In genomic region chr11:5336331-5336730, GRCh38 we compare ENCODE assay signal across 20 cellular contexts. TPM values are rescaled to one million over a fixed set of nuclear protein-coding genes. Genes with fewer than 3 reads are reported as not detected.
"Had no signal": no experiment of that assay in that cellular context is flagged by ENCODE, and none has a peak within 500 bp of the region (broad histone marks: within the 10 kb centered on the region; RNA-seq: fewer than 3 reads in every experiment).

No MANE protein-coding gene starts in this region.

- DNase-seq: activated CD8-positive, alpha-beta memory T cell treated with anti-CD3 and anti-CD28 coated beads, Interleukin-2, amount 50 U/mL, for 4 hours; activated CD8-positive, alpha-beta T cell treated with anti-CD3 and anti-CD28 coated beads for 36 hours; activated T-cell treated with anti-CD3 and anti-CD28 coated beads, Interleukin-2, amount 50 U/mL, for 72 hours; caudate nucleus; cortex of kidney; effector memory CD4-positive, alpha-beta T cell; heart left ventricle; left lung; occipital lobe; right lobe of liver; spleen; stimulated activated CD4-positive, alpha-beta T cell treated with anti-CD3 and anti-CD28 coated beads, Interleukin-1b, Interleukin-23, amount 100 ng/mL, for 48 hours; stimulated activated naive B cell treated with anti-CD40 and anti-IgM and Interleukin-4, amounts not matched to agents 10 μg/mL and 1 μg/mL and 100 μg/mL, for 72 hours; trophoblast cell had no signal

- H3K4me1 ChIP-seq: heart left ventricle, left lung, right lobe of liver, spleen had no signal

- FAIRE-seq: frontal cortex, keratinocyte had no signal

- H3K4me3 ChIP-seq: heart left ventricle, left lung, right lobe of liver, spleen had no signal

- H3K27ac ChIP-seq: epithelial cell of prostate, heart left ventricle, left lung, right lobe of liver, spleen, VCaP had no signal

- H3K36me3 ChIP-seq: heart left ventricle, left lung, right lobe of liver, spleen had no signal

- H3K9me3 ChIP-seq: heart left ventricle, left lung, right lobe of liver, spleen had no signal

- H3K27me3 ChIP-seq: heart left ventricle, left lung, right lobe of liver, spleen had no signal

RNA-seq across cellular contexts. Expression of gene OR51B5, which starts 7.0 kb away (rescaled TPM):
- total RNA-seq: activated CD8-positive, alpha-beta T cell treated with anti-CD3 and anti-CD28 coated beads for 36 hours had no signal
- polyA plus RNA-seq: keratinocyte, spleen had no signal

RNA-seq across cellular contexts. Expression of gene OR51B2, which starts 12.2 kb away (rescaled TPM):
- total RNA-seq: activated CD8-positive, alpha-beta T cell treated with anti-CD3 and anti-CD28 coated beads for 36 hours; activated T-cell treated with anti-CD3 and anti-CD28 coated beads, Interleukin-2, amount 50 U/mL, for 72 hours; heart left ventricle; left lung; progenitor cell of endocrine pancreas; right lobe of liver; spleen; subcutaneous adipose tissue had no signal
- polyA plus RNA-seq: heart left ventricle, keratinocyte, spleen had no signal

RNA-seq across cellular contexts. Expression of gene OR51B6, which starts 15.0 kb away (rescaled TPM):
- total RNA-seq: activated CD8-positive, alpha-beta T cell treated with anti-CD3 and anti-CD28 coated beads for 36 hours; activated T-cell treated with anti-CD3 and anti-CD28 coated beads, Interleukin-2, amount 50 U/mL, for 72 hours; frontal cortex; heart left ventricle; left lung; occipital lobe; progenitor cell of endocrine pancreas; right lobe of liver; spleen; subcutaneous adipose tissue had no signal
- polyA plus RNA-seq: heart left ventricle, keratinocyte, spleen had no signal

RNA-seq across cellular contexts. Expression of gene OR51B4, which starts 34.6 kb away (rescaled TPM):
- total RNA-seq: activated CD8-positive, alpha-beta T cell treated with anti-CD3 and anti-CD28 coated beads for 36 hours; activated T-cell treated with anti-CD3 and anti-CD28 coated beads, Interleukin-2, amount 50 U/mL, for 72 hours; heart left ventricle; left lung; progenitor cell of endocrine pancreas; right lobe of liver; spleen; subcutaneous adipose tissue had no signal
- polyA plus RNA-seq: heart left ventricle, keratinocyte, spleen had no signal

RNA-seq across cellular contexts. Expression of gene OR51M1, which starts 47.3 kb away (rescaled TPM):
- total RNA-seq: activated CD8-positive, alpha-beta T cell treated with anti-CD3 and anti-CD28 coated beads for 36 hours; activated T-cell treated with anti-CD3 and anti-CD28 coated beads, Interleukin-2, amount 50 U/mL, for 72 hours; frontal cortex; heart left ventricle; left lung; occipital lobe; progenitor cell of endocrine pancreas; right lobe of liver; spleen; subcutaneous adipose tissue had no signal
- polyA plus RNA-seq: heart left ventricle, keratinocyte, spleen had no signal
